In the genomic region with DNA sequence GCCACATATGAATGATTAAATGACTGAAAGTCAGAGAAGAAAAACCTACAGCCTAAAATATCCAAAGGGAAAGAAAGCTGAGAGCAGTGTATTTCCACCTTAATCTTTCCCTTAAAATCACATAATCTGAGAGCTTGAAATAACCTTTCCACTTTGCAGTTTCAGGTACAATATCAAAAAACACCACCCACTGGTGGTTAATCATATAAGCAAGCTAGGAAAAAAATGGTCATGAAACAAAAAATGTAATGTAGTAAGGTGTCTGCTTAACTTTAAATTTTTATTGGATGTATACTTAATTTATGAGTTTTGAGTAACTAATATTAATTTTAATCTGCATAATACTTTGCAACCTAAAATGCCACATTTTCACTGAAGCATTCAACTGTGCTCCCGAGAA, we compare ENCODE assay signal across 16 cellular contexts. TPM values are rescaled to one million over a fixed set of nuclear protein-coding genes. Genes with fewer than 3 reads are reported as not detected.
A peak's percentile ranks its signal among the peaks of the same experiment; 100 is the strongest.
DNase-seq lines count a peak whose midpoint lies in the region; ATAC-seq, FAIRE-seq and TF ChIP-seq lines count a peak whose summit lies in the region.
"Had no signal": no experiment of that assay in that cellular context is flagged by ENCODE, and none has a peak within 500 bp of the region (broad histone marks: within the 10 kb centered on the region; RNA-seq: fewer than 3 reads in every experiment).

No MANE protein-coding gene starts in this region.

- H3K79me1 ChIP-seq in H9 (ENCODE audit: insufficient read depth, low read depth, low read length, poor library complexity, severe bottlenecking) = peaks cover 3% of the 10 kb centered on the region

- in situ Hi-C loops in HepG2 (cut with HindIII; ENCODE audit: extremely low pct_ligation_motif_present, low pct_unique_long_range_greater_than_20kb) = no loop called here

- no peaks in the 10 kb centered on the region for H3K9me3 ChIP-seq in H9 (ENCODE audit: control insufficient read depth, low read depth, low read length)
- H3K9me3 ChIP-seq in HepG2 (ENCODE audit: low read length) = no peaks in the 10 kb centered on the region
- no peaks in the 10 kb centered on the region for H3K9me3 ChIP-seq in MG63
- H3K9me3 ChIP-seq: ascending aorta had no signal

- H3K56ac ChIP-seq in H9 (ENCODE audit: insufficient read length, low read depth, low read length) = no peak overlapping the region

- H4K5ac ChIP-seq in H9 (ENCODE audit: insufficient read length, low read depth, low read length) = no peak overlapping the region

- H3K23ac ChIP-seq in H9 (ENCODE audit: insufficient read length, low read depth, low read length) = no peak overlapping the region

- no TSS peak for BruUV-seq in HepG2 (replicated peaks; lab: Mats Ljungman, UMichigan)

- peak overlapping the region in 2 of 3 experiments; percentile 39 to 40; a peak in 3 of 7 replicates for H3K27ac Mint-ChIP-seq in H9
- peak overlapping the region; percentile 23 for H3K27ac Mint-ChIP-seq in activated naive CD8-positive, alpha-beta T cell treated with anti-CD3 and anti-CD28 coated beads, Interleukin-2, amount 50 U/mL, for 24 hours
- H3K27ac Mint-ChIP-seq: T-helper 2 cell treated with Interferon-gamma antibody and Interleukin-4, amounts not matched to agents 5 μg/mL and 100 μg/mL, for 36 hours had no signal

- no peak overlapping the region for H4K91ac ChIP-seq in H9 (ENCODE audit: insufficient read length, low read depth, low read length)

- POLR2A ChIA-PET in HepG2 (lab: Yijun Ruan, JAX) = no interaction called here

- no peak overlapping the region for H2BK15ac ChIP-seq in H9 (ENCODE audit: low read depth, low read length)

- no peak overlapping the region for H3K18ac ChIP-seq in H9 (ENCODE audit: insufficient read length, low read depth, low read length)

- peak; percentile 23 for FAIRE-seq in A204.1 (lab: Jason Lieb, UNC)
- FAIRE-seq in islet of Langerhans (lab: Jason Lieb, UNC) = peak; percentile 79
- no peak for FAIRE-seq in HepG2 (lab: Jason Lieb, UNC)
- FAIRE-seq: frontal cortex had no signal

- no peak overlapping the region for H2BK120ac ChIP-seq in H9 (ENCODE audit: low read depth, low read length, poor library complexity, severe bottlenecking)

- H3T11ph ChIP-seq in H9 (ENCODE audit: low read length) = no peak overlapping the region

- H3K4me1 ChIP-seq in H9 (ENCODE audit: insufficient read depth, low read length) (no peaks in the 10 kb centered on the region; the same call in 1 of the 2 replicates), HepG2 (ENCODE audit: insufficient read depth, low read length) (no peaks in the 10 kb centered on the region)

- H2BK20ac ChIP-seq in H9 (ENCODE audit: low read depth, low read length, poor library complexity, severe bottlenecking) = no peak overlapping the region

- intact Hi-C loops in HepG2 (cut with micrococcal nuclease; ENCODE audit: unreplicated experiment) = no loop called here

- H3K36me3 ChIP-seq in HepG2 (replicated peaks in 1 of 2; ENCODE audit: control insufficient read depth in 1 of 2, insufficient read depth in 2 of 2, low read length in 2 of 2) (no peaks in the 10 kb centered on the region), MG63 (no peaks in the 10 kb centered on the region)
- H3K36me3 ChIP-seq: ascending aorta had no signal

- no peak for TF ChIP-seq POLR2A in HepG2 (IDR thresholded peaks at IDR 0.05; ENCODE audit: insufficient read depth in 1 of 2, low read depth in 2 of 2, low read length in 2 of 2)

- no peaks in the 10 kb centered on the region for H3K9me3 Mint-ChIP-seq in H9
- H3K9me3 Mint-ChIP-seq in activated naive CD8-positive, alpha-beta T cell treated with anti-CD3 and anti-CD28 coated beads, Interleukin-2, amount 50 U/mL, for 24 hours = no peaks in the 10 kb centered on the region
- H3K9me3 Mint-ChIP-seq: T-helper 2 cell treated with Interferon-gamma antibody and Interleukin-4, amounts not matched to agents 5 μg/mL and 100 μg/mL, for 36 hours had no signal

- H3K4me3 ChIP-seq in HepG2 (replicated peaks in 1 of 3; ENCODE audit: insufficient read depth in 1 of 3, low read depth in 2 of 3, low read length in 3 of 3) (no peak overlapping the region), MG63 (no peak overlapping the region)
- H3K4me3 ChIP-seq: ascending aorta had no signal

- no peak for TF ChIP-seq EP300 in HepG2 (IDR thresholded peaks at IDR 0.05; ENCODE audit: low read depth in 2 of 2, low read length in 2 of 2)
- no peak for TF ChIP-seq EP300 in HepG2 (CRISPR knock-in tag; IDR thresholded peaks at IDR 0.05; ENCODE audit: borderline replicate concordance)

- H2AFZ ChIP-seq in H9 (ENCODE audit: low read length) = no peak overlapping the region
- no peak overlapping the region for H2AFZ ChIP-seq in HepG2 (ENCODE audit: low read length)

- H3K4me1 Mint-ChIP-seq in H9 = peaks cover 55 to 60% of the 10 kb centered on the region in 2 experiments
- peaks cover 31% of the 10 kb centered on the region for H3K4me1 Mint-ChIP-seq in activated naive CD8-positive, alpha-beta T cell treated with anti-CD3 and anti-CD28 coated beads, Interleukin-2, amount 50 U/mL, for 24 hours

- no peak overlapping the region for H2AK5ac ChIP-seq in H9 (ENCODE audit: insufficient read length, low read length)

- no peak overlapping the region for H2BK12ac ChIP-seq in H9 (ENCODE audit: insufficient read length, low read depth, low read length)

- H3K4ac ChIP-seq in H9 (ENCODE audit: low read depth, low read length) = no peak overlapping the region

- no peak overlapping the region for H2BK5ac ChIP-seq in H9 (ENCODE audit: insufficient read length, low read length)

- H4K8ac ChIP-seq in H9 (replicated peaks; ENCODE audit: insufficient read length, low read depth, low read length) = no peak overlapping the region

- DNase-seq in H9 (no peak), NCI-H2196 (lab: John Stamatoyannopoulos, UW; ENCODE audit: unreplicated experiment) (no peak), NCI-H2081 treated with DMSO at 0.1 percent for 48 hours (lab: John Stamatoyannopoulos, UW) (no peak), HepG2 (ENCODE audit: low spot score) (no peak), MG63 (no peak)
- no peak for DNase-seq in activated naive CD8-positive, alpha-beta T cell treated with anti-CD3 and anti-CD28 coated beads, Interleukin-2, amount 50 U/mL, for 24 hours
- DNase-seq: activated CD4-positive, alpha-beta T cell treated with anti-CD3 and anti-CD28 coated beads, Interleukin-2, amount 50 U/mL, for 1 hour; AML-193; NCI-H187 treated with DMSO at 0.1 percent for 48 hours; NCI-H526 had no signal

- H3K27me3 Mint-ChIP-seq in H9 (ENCODE audit: low read depth) = no peaks in the 10 kb centered on the region; the same call in 1 of the 2 replicates
- H3K27me3 Mint-ChIP-seq in activated naive CD8-positive, alpha-beta T cell treated with anti-CD3 and anti-CD28 coated beads, Interleukin-2, amount 50 U/mL, for 24 hours = peaks cover 33% of the 10 kb centered on the region

- peaks cover 8% of the 10 kb centered on the region for H3K23me2 ChIP-seq in H9 (ENCODE audit: insufficient read length, low read depth, low read length, poor library complexity, severe bottlenecking)

- no CpG with 5 or more reads among the region's 1 CpG for WGBS in H9 (ENCODE audit: extremely low coverage, insufficient read length, low lambda C conversion rate)
- WGBS in HepG2 (ENCODE audit: low lambda C conversion rate) = 52% methylated on average over 1 of the region's 1 CpG

- ATAC-seq in activated naive CD8-positive, alpha-beta T cell treated with anti-CD3 and anti-CD28 coated beads, Interleukin-2, amount 50 U/mL, for 24 hours = peak; percentile 10
- no peak for ATAC-seq in HepG2

- CTCF ChIA-PET in HepG2 (lab: Yijun Ruan, JAX; ENCODE audit: low intra/inter-chr PET ratio, low total read pairs) = no interaction called here

- H4K20me1 ChIP-seq in H9 (ENCODE audit: control insufficient read depth, insufficient read depth, insufficient read length) (no peaks in the 10 kb centered on the region), HepG2 (ENCODE audit: insufficient read depth, low read length) (no peaks in the 10 kb centered on the region)

- TF ChIP-seq CTCF in H9 (conservative IDR thresholded peaks at IDR 0.05) (no peak; the same call in 2 of the 3 replicates), HepG2 (CRISPR knock-in tag; IDR thresholded peaks at IDR 0.05) (no peak)

- H3K79me2 ChIP-seq in H9 (ENCODE audit: insufficient read depth, low read length) (peaks cover 4% of the 10 kb centered on the region; the same call in 1 of the 2 replicates), HepG2 (ENCODE audit: insufficient read depth, low read length) (no peaks in the 10 kb centered on the region)

- H3K27me3 ChIP-seq in H9 (ENCODE audit: insufficient read depth, low read length) (no peaks in the 10 kb centered on the region), HepG2 (ENCODE audit: control insufficient read depth in 1 of 2, insufficient read depth in 2 of 2, low read length in 2 of 2) (peaks cover 2 to 20% of the 10 kb centered on the region in 2 experiments; a peak in 4 of 5 replicates), MG63 (no peaks in the 10 kb centered on the region)
- H3K27me3 ChIP-seq: ascending aorta had no signal

- H3K4me3 Mint-ChIP-seq in H9 = no peak overlapping the region
- H3K4me3 Mint-ChIP-seq in activated naive CD8-positive, alpha-beta T cell treated with anti-CD3 and anti-CD28 coated beads, Interleukin-2, amount 50 U/mL, for 24 hours = no peak overlapping the region
- H3K4me3 Mint-ChIP-seq: T-helper 2 cell treated with Interferon-gamma antibody and Interleukin-4, amounts not matched to agents 5 μg/mL and 100 μg/mL, for 36 hours had no signal

- no peak overlapping the region for H3K14ac ChIP-seq in H9 (ENCODE audit: insufficient read depth, low read length)

- peaks cover 0 to 4% (median 0%) of the 10 kb centered on the region in 3 experiments; a peak in 3 of 7 replicates for H3K36me3 Mint-ChIP-seq in H9 (ENCODE audit: insufficient read depth in 1 of 3, low read depth in 3 of 3)
- H3K36me3 Mint-ChIP-seq in activated naive CD8-positive, alpha-beta T cell treated with anti-CD3 and anti-CD28 coated beads, Interleukin-2, amount 50 U/mL, for 24 hours (ENCODE audit: low read depth) = no peaks in the 10 kb centered on the region

- no peak overlapping the region for H3K27ac ChIP-seq in H9 (ENCODE audit: insufficient read length, low read depth, low read length)
- H3K27ac ChIP-seq in HepG2 (ENCODE audit: extremely low read length, insufficient read depth, low read length) = no peak overlapping the region
- H3K27ac ChIP-seq: ascending aorta, HL-60 had no signal

- no peak for TF ChIP-seq RAD21 in HepG2 (CRISPR knock-in tag; IDR thresholded peaks at IDR 0.05)

- H3K9ac ChIP-seq in H9 (ENCODE audit: extremely low read depth, insufficient read length, low read length) (no peak overlapping the region), HepG2 (ENCODE audit: insufficient read depth, low read depth, low read length) (no peak overlapping the region)

- H3K4me2 ChIP-seq in H9 (ENCODE audit: insufficient read depth, insufficient read length, low read length) (no peak overlapping the region), HepG2 (ENCODE audit: low read depth, low read length) (no peak overlapping the region)

RNA-seq across cellular contexts. Expression of a gene that starts 3.2 kb away (rescaled TPM):
- 21.7 and 23.2 TPM in 2 replicates for total RNA-seq in H9 (2021)
- total RNA-seq in HepG2 (2016; rRNA removed; fragmentation: Illumina TruSeq; extraction: Trizol) = not detected in 2 replicates
- not detected in 2 replicates for total RNA-seq in HepG2 (2016; cell fraction: cytosol; rRNA removed; fragmentation: Illumina TruSeq; extraction: Trizol; ENCODE audit: low read depth)
- total RNA-seq in HepG2 (2016; cell fraction: insoluble cytoplasmic fraction; rRNA removed; fragmentation: Illumina TruSeq; extraction: Trizol) = not detected in 2 replicates
- total RNA-seq in HepG2 (2016; cell fraction: membrane; rRNA removed; fragmentation: Illumina TruSeq; extraction: Trizol) = not detected in 2 replicates
- not detected in 2 replicates for total RNA-seq in HepG2 (2016; cell fraction: nucleus; rRNA removed; fragmentation: Illumina TruSeq; extraction: Trizol)
- polyA plus RNA-seq in HepG2 (2011; rRNA removed) = not detected in 2 replicates
- not detected in 2 replicates for polyA plus RNA-seq in HepG2 (2011; cell fraction: cytosol; rRNA removed)
- not detected in 2 replicates for polyA plus RNA-seq in HepG2 (2011; cell fraction: nucleus; rRNA removed)
- polyA plus RNA-seq in HepG2 (2012) = not detected in 2 replicates
- not detected in 2 replicates for polyA plus RNA-seq in HepG2 (2016; cell fraction: cytosol; fragmentation: Illumina TruSeq; extraction: Trizol; ENCODE audit: low read depth)
- not detected in 2 replicates for polyA plus RNA-seq in HepG2 (2016; cell fraction: insoluble cytoplasmic fraction; fragmentation: Illumina TruSeq; extraction: Trizol; ENCODE audit: low read depth)
- not detected in 2 replicates for polyA plus RNA-seq in HepG2 (2016; cell fraction: membrane; fragmentation: Illumina TruSeq; extraction: Trizol; ENCODE audit: low read depth)
- not detected in 2 replicates for polyA plus RNA-seq in HepG2 (2016; cell fraction: nucleus; fragmentation: Illumina TruSeq; extraction: Trizol; ENCODE audit: insufficient read depth, low read depth)
- 5.1 TPM in 1 of 2 replicates, not detected in the other for polyA minus RNA-seq in HepG2 (2011; rRNA and poly(A)+ RNA removed; ENCODE audit: low replicate concordance)
- not detected in 2 replicates for polyA minus RNA-seq in HepG2 (2011; cell fraction: cytosol; rRNA and poly(A)+ RNA removed)
- not detected in 2 replicates for polyA minus RNA-seq in HepG2 (2011; cell fraction: nucleus; rRNA and poly(A)+ RNA removed)
- total RNA-seq in MG63 (2014; rRNA removed; shearing (Covaris generic); ENCODE audit: low replicate concordance) = 5.1 and 12.3 TPM in 2 replicates
